Comparison of ENCODE assay signal across 20 cellular contexts in the genomic region with DNA sequence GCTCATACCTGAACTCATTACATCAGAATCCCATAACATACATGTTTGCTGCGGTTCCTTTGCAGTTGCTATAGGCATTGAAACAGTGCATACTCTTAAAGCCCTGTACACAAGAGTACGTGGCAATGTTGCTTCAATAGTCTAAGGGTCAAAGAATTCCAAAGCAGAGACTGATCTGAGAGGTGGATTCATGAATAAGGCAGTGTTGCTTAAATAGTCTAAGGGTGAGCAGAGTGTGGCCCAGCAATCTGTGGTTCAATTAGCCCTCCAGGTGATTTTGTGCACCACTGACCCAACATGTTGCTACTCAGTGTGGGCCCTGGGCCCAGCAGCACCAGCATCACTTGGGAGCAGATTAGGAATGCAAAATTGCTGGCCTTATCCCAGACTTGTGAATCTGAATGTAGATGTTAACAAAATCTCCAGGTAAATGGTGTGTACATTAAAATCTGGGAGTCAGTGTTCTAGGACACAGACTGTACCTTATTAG.
DNase-seq lines count a peak whose midpoint lies in the region; ATAC-seq and TF ChIP-seq lines count a peak whose summit lies in the region.
"Had no signal": no experiment of that assay in that cellular context is flagged by ENCODE, and none has a peak within 500 bp of the region (broad histone marks: within the 10 kb centered on the region; RNA-seq: fewer than 3 reads in every experiment).

No MANE protein-coding gene starts in this region.

- ATAC-seq in stimulated activated effector memory CD8-positive, alpha-beta T cell treated with anti-CD3 and anti-CD28 coated beads, Interleukin-12 subunit alpha, Interleukin-12 subunit beta, amount 100 ng/mL, for 72 hours = peak; percentile 27
- ATAC-seq in activated CD4-positive, CD25-positive, alpha-beta regulatory T cell treated with anti-CD3 and anti-CD28 coated beads, Interleukin-2, amount 50 U/mL, for 24 hours = no peak
- no peak for ATAC-seq in activated CD8-positive, alpha-beta T cell treated with anti-CD3 and anti-CD28 coated beads, Interleukin-2, amount 10 ng/mL, durations not matched to agents 7 days and 5 days
- ATAC-seq: A549 had no signal

- no peak overlapping the region for H3K27ac Mint-ChIP-seq in endothelial cell (ENCODE audit: unreplicated experiment)
- no peak overlapping the region for H3K27ac Mint-ChIP-seq in stimulated activated effector memory CD8-positive, alpha-beta T cell treated with anti-CD3 and anti-CD28 coated beads, Interleukin-12 subunit alpha, Interleukin-12 subunit beta, amount 100 ng/mL, for 72 hours
- H3K27ac Mint-ChIP-seq in activated CD8-positive, alpha-beta T cell treated with anti-CD3 and anti-CD28 coated beads, Interleukin-2, amount 10 ng/mL, durations not matched to agents 7 days and 5 days = no peak overlapping the region
- H3K27ac Mint-ChIP-seq: CD14-positive monocyte; CD4-positive, alpha-beta T cell; HFFc6 had no signal

- H3K27ac ChIP-seq in angular gyrus (ENCODE audit: low read depth, low read length) = peak overlapping the region; percentile 53
- H3K27ac ChIP-seq: A549; BLaER1 treated with 17β-estradiol and CSF1 and Interleukin-3, amounts not matched to agents 10 nM and 100 nM had no signal

- peaks cover 59% of the 10 kb centered on the region for H3K36me3 Mint-ChIP-seq in endothelial cell (ENCODE audit: low read depth, unreplicated experiment)
- H3K36me3 Mint-ChIP-seq in stimulated activated effector memory CD8-positive, alpha-beta T cell treated with anti-CD3 and anti-CD28 coated beads, Interleukin-12 subunit alpha, Interleukin-12 subunit beta, amount 100 ng/mL, for 72 hours = no peaks in the 10 kb centered on the region
- H3K36me3 Mint-ChIP-seq in activated CD8-positive, alpha-beta T cell treated with anti-CD3 and anti-CD28 coated beads, Interleukin-2, amount 10 ng/mL, durations not matched to agents 7 days and 5 days (ENCODE audit: low read depth) = no peaks in the 10 kb centered on the region
- H3K36me3 Mint-ChIP-seq: CD14-positive monocyte; CD8-positive, alpha-beta memory T cell had no signal

- DNase-seq in endothelial cell (ENCODE audit: low spot score) (no peak), SIG-M5 (lab: John Stamatoyannopoulos, UW) (no peak)
- DNase-seq in stimulated activated effector memory CD8-positive, alpha-beta T cell treated with anti-CD3 and anti-CD28 coated beads, Interleukin-12 subunit alpha, Interleukin-12 subunit beta, amount 100 ng/mL, for 72 hours (ENCODE audit: low spot score in 2 of 2) = no peak
- DNase-seq in activated CD8-positive, alpha-beta T cell treated with anti-CD3 and anti-CD28 coated beads, Interleukin-2, amount 10 ng/mL, durations not matched to agents 7 days and 5 days = no peak
- DNase-seq: 8988T; ACHN; AML-193; BE2C; CD4-positive, alpha-beta T cell; CD8-positive, alpha-beta memory T cell; DMS53; DMS79 treated with DMSO at 0.1 percent for 48 hours; GF-D8; GOT3; HFFc6 had no signal

- H3K9me3 Mint-ChIP-seq in endothelial cell (ENCODE audit: unreplicated experiment) = no peaks in the 10 kb centered on the region
- H3K9me3 Mint-ChIP-seq in stimulated activated effector memory CD8-positive, alpha-beta T cell treated with anti-CD3 and anti-CD28 coated beads, Interleukin-12 subunit alpha, Interleukin-12 subunit beta, amount 100 ng/mL, for 72 hours = no peaks in the 10 kb centered on the region
- no peaks in the 10 kb centered on the region for H3K9me3 Mint-ChIP-seq in activated CD8-positive, alpha-beta T cell treated with anti-CD3 and anti-CD28 coated beads, Interleukin-2, amount 10 ng/mL, durations not matched to agents 7 days and 5 days (ENCODE audit: insufficient read depth)
- H3K9me3 Mint-ChIP-seq: CD14-positive monocyte; CD4-positive, alpha-beta T cell; HFFc6 had no signal

- peaks cover 2% of the 10 kb centered on the region for H3K27me3 Mint-ChIP-seq in endothelial cell (ENCODE audit: unreplicated experiment)
- H3K27me3 Mint-ChIP-seq in activated CD8-positive, alpha-beta T cell treated with anti-CD3 and anti-CD28 coated beads, Interleukin-2, amount 10 ng/mL, durations not matched to agents 7 days and 5 days (ENCODE audit: low read depth) = peaks cover 7% of the 10 kb centered on the region

- CTCF ChIA-PET in activated CD8-positive, alpha-beta T cell treated with anti-CD3 and anti-CD28 coated beads, Interleukin-2, amount 10 ng/mL, durations not matched to agents 7 days and 5 days (lab: Charles Lee) = no interaction called here

- POLR2A ChIA-PET in activated CD8-positive, alpha-beta T cell treated with anti-CD3 and anti-CD28 coated beads, Interleukin-2, amount 10 ng/mL, durations not matched to agents 7 days and 5 days (lab: Charles Lee) = no interaction called here

- TF ChIP-seq CTCF in endothelial cell (IDR thresholded peaks at IDR 0.05; ENCODE audit: unreplicated experiment) = no peak

- H3K4me1 Mint-ChIP-seq in endothelial cell (ENCODE audit: unreplicated experiment) = no peaks in the 10 kb centered on the region
- no peaks in the 10 kb centered on the region for H3K4me1 Mint-ChIP-seq in stimulated activated effector memory CD8-positive, alpha-beta T cell treated with anti-CD3 and anti-CD28 coated beads, Interleukin-12 subunit alpha, Interleukin-12 subunit beta, amount 100 ng/mL, for 72 hours
- H3K4me1 Mint-ChIP-seq in activated CD8-positive, alpha-beta T cell treated with anti-CD3 and anti-CD28 coated beads, Interleukin-2, amount 10 ng/mL, durations not matched to agents 7 days and 5 days (ENCODE audit: low read depth) = no peaks in the 10 kb centered on the region
- H3K4me1 Mint-ChIP-seq: CD14-positive monocyte; CD8-positive, alpha-beta memory T cell had no signal

- peak overlapping the region; percentile 28 for H3K4me3 Mint-ChIP-seq in endothelial cell (ENCODE audit: unreplicated experiment)
- H3K4me3 Mint-ChIP-seq in stimulated activated effector memory CD8-positive, alpha-beta T cell treated with anti-CD3 and anti-CD28 coated beads, Interleukin-12 subunit alpha, Interleukin-12 subunit beta, amount 100 ng/mL, for 72 hours = no peak overlapping the region
- no peak overlapping the region for H3K4me3 Mint-ChIP-seq in activated CD8-positive, alpha-beta T cell treated with anti-CD3 and anti-CD28 coated beads, Interleukin-2, amount 10 ng/mL, durations not matched to agents 7 days and 5 days
- H3K4me3 Mint-ChIP-seq: CD14-positive monocyte; CD4-positive, alpha-beta T cell; CD8-positive, alpha-beta memory T cell; HFFc6 had no signal
